ENCODE assay signal across 9 cellular contexts in the genomic region with DNA sequence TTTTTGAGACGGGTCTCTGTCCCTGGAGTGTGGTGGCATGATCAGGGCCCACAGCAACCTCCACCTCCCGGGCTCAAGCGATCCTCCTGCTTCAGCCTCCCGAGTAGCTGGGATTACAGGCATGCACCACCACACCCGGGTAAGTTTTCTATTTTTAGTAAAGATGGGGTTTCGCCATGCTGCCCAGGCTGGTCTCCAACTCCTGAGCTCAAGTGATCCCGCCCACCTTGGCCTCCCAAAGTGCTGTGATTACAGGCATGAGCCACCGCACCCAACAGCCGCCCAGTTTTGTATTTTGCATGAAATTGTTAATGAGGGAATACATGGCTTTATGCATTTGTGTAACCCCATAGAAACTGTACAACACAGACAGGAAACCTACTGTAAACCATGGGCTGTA. TPM values are rescaled to one million over a fixed set of nuclear protein-coding genes. Genes with fewer than 3 reads are reported as not detected.
DNase-seq lines count a peak whose midpoint lies in the region; ATAC-seq and TF ChIP-seq lines count a peak whose summit lies in the region.
"Had no signal": no experiment of that assay in that cellular context is flagged by ENCODE, and none has a peak within 500 bp of the region (broad histone marks: within the 10 kb centered on the region; RNA-seq: fewer than 3 reads in every experiment).

No MANE protein-coding gene starts in this region.

- peaks cover 28% of the 10 kb centered on the region for H3K36me3 Mint-ChIP-seq in activated naive CD4-positive, alpha-beta T cell treated with anti-CD3 and anti-CD28 coated beads, Interleukin-2, amount 10 ng/mL, durations not matched to agents 7 days and 5 days
- no peaks in the 10 kb centered on the region for H3K36me3 Mint-ChIP-seq in T-helper 17 cell (ENCODE audit: low read depth)

- peaks cover 32% of the 10 kb centered on the region for H3K4me1 Mint-ChIP-seq in activated naive CD4-positive, alpha-beta T cell treated with anti-CD3 and anti-CD28 coated beads, Interleukin-2, amount 10 ng/mL, durations not matched to agents 7 days and 5 days
- H3K4me1 Mint-ChIP-seq in T-helper 17 cell: peaks cover 15% of the 10 kb centered on the region

- H4K20me1 ChIP-seq in hepatocyte (ENCODE audit: insufficient read depth, poor library complexity, severe bottlenecking): no peaks in the 10 kb centered on the region

- TF ChIP-seq EP300 in tibial nerve (IDR thresholded peaks at IDR 0.05): no peak

- TF ChIP-seq CTCF in hepatocyte (IDR thresholded peaks at IDR 0.05; ENCODE audit: poor library complexity): no peak
- TF ChIP-seq CTCF in tibial nerve (IDR thresholded peaks at IDR 0.05): no peak

- DNase-seq in activated naive CD4-positive, alpha-beta T cell treated with anti-CD3 and anti-CD28 coated beads, Interleukin-2, amount 10 ng/mL, durations not matched to agents 7 days and 5 days: no peak
- DNase-seq in activated naive CD4-positive, alpha-beta T cell treated with anti-CD3 and anti-CD28 coated beads, Interleukin-2, amount 50 U/mL, for 16 hours: no peak
- DNase-seq in T-helper 17 cell (no peak), hepatocyte (ENCODE audit: low spot score) (no peak), tibial nerve (ENCODE audit: low spot score in 2 of 2) (no peak), NCI-H82 (lab: John Stamatoyannopoulos, UW) (no peak), NCI-H128 (lab: John Stamatoyannopoulos, UW; ENCODE audit: unreplicated experiment) (no peak), NOMO-1 treated with DMSO at 0.1 percent for 48 hours (lab: John Stamatoyannopoulos, UW; ENCODE audit: unreplicated experiment) (no peak)

- H3K4me1 ChIP-seq in hepatocyte (ENCODE audit: insufficient read depth) (peaks cover 7% of the 10 kb centered on the region), tibial nerve (peaks cover 0 to 54% (median 13%) of the 10 kb centered on the region in 4 donors)

- no peak for ATAC-seq in T-helper 17 cell

- H3K4me2 ChIP-seq in hepatocyte: peak overlapping the region; percentile 57

- H3K9me3 Mint-ChIP-seq in activated naive CD4-positive, alpha-beta T cell treated with anti-CD3 and anti-CD28 coated beads, Interleukin-2, amount 10 ng/mL, durations not matched to agents 7 days and 5 days: no peaks in the 10 kb centered on the region

- H3K4me3 ChIP-seq in hepatocyte: no peak overlapping the region
- H3K4me3 ChIP-seq in tibial nerve: peak overlapping the region in 1 of 4 donors; percentile 71

- H3K9me2 ChIP-seq in hepatocyte (replicated peaks; ENCODE audit: insufficient read depth): no peaks in the 10 kb centered on the region

- H3K27ac Mint-ChIP-seq in activated naive CD4-positive, alpha-beta T cell treated with anti-CD3 and anti-CD28 coated beads, Interleukin-2, amount 10 ng/mL, durations not matched to agents 7 days and 5 days: peak overlapping the region; percentile 97
- H3K27ac Mint-ChIP-seq in T-helper 17 cell: peak overlapping the region; percentile 95

- H3K79me2 ChIP-seq in hepatocyte: peaks cover 14% of the 10 kb centered on the region

- H3K27me3 Mint-ChIP-seq in activated naive CD4-positive, alpha-beta T cell treated with anti-CD3 and anti-CD28 coated beads, Interleukin-2, amount 10 ng/mL, durations not matched to agents 7 days and 5 days: no peaks in the 10 kb centered on the region
- no peaks in the 10 kb centered on the region for H3K27me3 Mint-ChIP-seq in T-helper 17 cell

- H2AFZ ChIP-seq in hepatocyte: no peak overlapping the region

- H3K9me3 ChIP-seq in T-helper 17 cell (ENCODE audit: control insufficient read depth, low read length, poor library complexity, severe bottlenecking): no peaks in the 10 kb centered on the region
- H3K9me3 ChIP-seq in hepatocyte (ENCODE audit: low read depth): no peaks in the 10 kb centered on the region
- H3K9me3 ChIP-seq in tibial nerve: no peaks in the 10 kb centered on the region

- H3K27me3 ChIP-seq in hepatocyte: no peaks in the 10 kb centered on the region
- peaks cover 0 to 13% of the 10 kb centered on the region in 2 donors for H3K27me3 ChIP-seq in tibial nerve

- H3K27ac ChIP-seq in hepatocyte (no peak overlapping the region), tibial nerve (peak overlapping the region in 3 of 4 donors; percentile 40 to 62 (median 53))

- H3K36me3 ChIP-seq in hepatocyte (replicated peaks; ENCODE audit: insufficient read depth, low read depth) (no peaks in the 10 kb centered on the region), tibial nerve (peaks cover 0 to 28% (median 0%) of the 10 kb centered on the region in 3 donors)

- H3K4me3 Mint-ChIP-seq in activated naive CD4-positive, alpha-beta T cell treated with anti-CD3 and anti-CD28 coated beads, Interleukin-2, amount 10 ng/mL, durations not matched to agents 7 days and 5 days: peak overlapping the region; percentile 94
- peak overlapping the region; percentile 55 for H3K4me3 Mint-ChIP-seq in T-helper 17 cell

- TF ChIP-seq POLR2A in tibial nerve (IDR thresholded peaks at IDR 0.05): no peak

- CTCF ChIA-PET in activated naive CD4-positive, alpha-beta T cell treated with anti-CD3 and anti-CD28 coated beads, Interleukin-2, amount 10 ng/mL, durations not matched to agents 7 days and 5 days (lab: Charles Lee): interaction anchor here (14.7 kb wide), 1 partner anchor 19 kb away, joined by 241 read pairs; the partner anchor contains the start of gene RENBP

- 83% methylated on average over 8 of the region's 9 CpGs for WGBS in hepatocyte (ENCODE audit: low lambda C conversion rate, missing lambda C conversion rate)
- WGBS in tibial nerve, 2 donors: 50 to 71% methylated on average over 8 to 9 of the region's 9 CpGs

RNA-seq across cellular contexts. Expression of gene ARHGAP4, which starts 2.8 kb away (rescaled TPM):
- 100 to 1,000 TPM; 374 to 404 TPM for total RNA-seq in T-helper 17 cell
- total RNA-seq in hepatocyte: 3.3 and 6.4 TPM in 2 replicates
- polyA plus RNA-seq in hepatocyte: 6.2 and 10.3 TPM in 2 replicates
- 10 to 100 TPM; 23.0 to 90.9 (median 32.7) TPM for total RNA-seq in tibial nerve

RNA-seq across cellular contexts. Expression of gene NAA10, which starts 6.0 kb away (rescaled TPM):
- 10 to 100 TPM; 42.8 to 48.5 TPM for total RNA-seq in T-helper 17 cell
- total RNA-seq in hepatocyte: 74.0 and 83.5 TPM in 2 replicates
- 118 and 134 TPM in 2 replicates for polyA plus RNA-seq in hepatocyte
- 100 to 1,000 TPM in 1 of 4 donors, 10 to 100 TPM in 3; 48.0 to 152 (median 73.8) TPM for total RNA-seq in tibial nerve

RNA-seq across cellular contexts. Expression of gene RENBP, which starts 15.6 kb away (rescaled TPM):
- total RNA-seq in T-helper 17 cell (10 to 100 TPM in 1 of 2 donors, 1 to 10 TPM in 1; 8.8 to 11.5 TPM), hepatocyte (22.2 and 22.8 TPM in 2 replicates), tibial nerve (10 to 100 TPM; 12.1 to 28.8 (median 17.8) TPM)
- polyA plus RNA-seq in hepatocyte: 5.8 and 13.2 TPM in 2 replicates

RNA-seq across cellular contexts. Expression of gene AVPR2, which starts 24.4 kb away (rescaled TPM):
- total RNA-seq in T-helper 17 cell (not detected), hepatocyte (1.2 TPM in 1 of 2 replicates, not detected in the other), tibial nerve (1 to 10 TPM; 2.1 to 9.3 (median 5.7) TPM)
- polyA plus RNA-seq in hepatocyte: not detected in 2 replicates
- total RNA-seq: fibroblast of villous mesenchyme had no signal

RNA-seq across cellular contexts. Expression of gene HCFC1, which starts 42.8 kb away (rescaled TPM):
- 10 to 100 TPM; 65.7 to 65.8 TPM for total RNA-seq in T-helper 17 cell
- 11.6 and 25.0 TPM in 2 replicates for total RNA-seq in hepatocyte
- 16.7 and 18.9 TPM in 2 replicates for polyA plus RNA-seq in hepatocyte
- 10 to 100 TPM; 42.6 to 52.2 (median 48.9) TPM for total RNA-seq in tibial nerve

Comparison
In these comparisons a context has a peak if more than half of its experiments do, and no peak if none do; other contexts are left out.
1. RNA of gene ARHGAP4, which starts 2.8 kb away (total RNA-seq): 374 to 404 TPM in T-helper 17 cell; 23.0 to 90.9 TPM in tibial nerve and 3.3 to 6.4 TPM in hepatocyte; every median in the first group is over 4 times any median in the second.